In the genomic region with DNA sequence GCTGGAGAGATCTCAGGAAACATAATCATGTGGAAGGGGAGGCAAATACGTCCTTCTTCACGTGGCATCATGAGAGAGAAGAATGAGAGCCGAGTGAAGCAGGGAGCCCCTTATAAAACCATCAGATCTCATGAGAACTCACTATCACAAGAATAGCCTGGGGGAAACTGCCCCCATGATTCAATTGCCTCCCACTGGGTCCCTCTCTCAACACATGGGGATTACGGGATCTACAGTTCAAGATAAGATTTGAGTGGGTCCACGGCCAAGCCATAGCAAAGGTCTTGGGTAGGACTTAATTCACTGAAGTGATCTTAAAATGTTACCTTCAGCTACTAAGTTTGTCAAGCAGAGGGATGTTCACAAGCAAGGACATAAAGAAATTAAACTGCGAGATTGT, we compare ENCODE assay signal across 28 cellular contexts.
"Had no signal": no experiment of that assay in that cellular context is flagged by ENCODE, and none has a peak within 500 bp of the region (broad histone marks: within the 10 kb centered on the region; RNA-seq: fewer than 3 reads in every experiment).

No MANE protein-coding gene starts in this region.

- DNase-seq: colonic mucosa; cortex of kidney; dermis blood vessel endothelial cell; dorsolateral prefrontal cortex; effector CD4-positive, alpha-beta T cell; effector CD8-positive, alpha-beta T cell; effector memory CD4-positive, alpha-beta T cell; effector memory CD8-positive, alpha-beta T cell; endodermal cell; erythroblast; esophagus squamous epithelium; foreskin fibroblast; foreskin keratinocyte; foreskin melanocyte; gastrocnemius medialis; glutamatergic neuron; head of caudate nucleus; heart left ventricle; heart right ventricle had no signal

- H3K4me3 ChIP-seq: colonic mucosa, coronary artery, dorsolateral prefrontal cortex, esophagus muscularis mucosa, esophagus squamous epithelium, gastrocnemius medialis, gastroesophageal sphincter, heart left ventricle, heart right ventricle had no signal

- H3K27me3 ChIP-seq: colonic mucosa, esophagus muscularis mucosa, foreskin keratinocyte, gastrocnemius medialis, heart left ventricle had no signal

- H3K9me3 ChIP-seq: colonic mucosa, esophagus muscularis mucosa, gastrocnemius medialis had no signal

- FAIRE-seq: colon, endometrium, endothelial cell of umbilical vein, frontal cortex had no signal

- H3K4me1 ChIP-seq: colonic mucosa, esophagus muscularis mucosa, esophagus squamous epithelium, foreskin keratinocyte, gastrocnemius medialis, gastroesophageal sphincter, heart left ventricle, heart right ventricle had no signal

- ATAC-seq: effector memory CD8-positive, alpha-beta T cell; esophagus mucosa; foreskin keratinocyte; gastrocnemius medialis; gastroesophageal sphincter; heart left ventricle; heart right ventricle had no signal

- H3K36me3 ChIP-seq: colonic mucosa, esophagus muscularis mucosa, esophagus squamous epithelium, gastrocnemius medialis, gastroesophageal sphincter, heart left ventricle, heart right ventricle had no signal

- H3K27ac ChIP-seq: colonic mucosa, coronary artery, dorsolateral prefrontal cortex, epithelial cell of prostate, esophagus muscularis mucosa, esophagus squamous epithelium, foreskin keratinocyte, gastrocnemius medialis, gastroesophageal sphincter, heart left ventricle, heart right ventricle had no signal
